Comparison of ENCODE assay signal across 8 cellular contexts in the genomic region with DNA sequence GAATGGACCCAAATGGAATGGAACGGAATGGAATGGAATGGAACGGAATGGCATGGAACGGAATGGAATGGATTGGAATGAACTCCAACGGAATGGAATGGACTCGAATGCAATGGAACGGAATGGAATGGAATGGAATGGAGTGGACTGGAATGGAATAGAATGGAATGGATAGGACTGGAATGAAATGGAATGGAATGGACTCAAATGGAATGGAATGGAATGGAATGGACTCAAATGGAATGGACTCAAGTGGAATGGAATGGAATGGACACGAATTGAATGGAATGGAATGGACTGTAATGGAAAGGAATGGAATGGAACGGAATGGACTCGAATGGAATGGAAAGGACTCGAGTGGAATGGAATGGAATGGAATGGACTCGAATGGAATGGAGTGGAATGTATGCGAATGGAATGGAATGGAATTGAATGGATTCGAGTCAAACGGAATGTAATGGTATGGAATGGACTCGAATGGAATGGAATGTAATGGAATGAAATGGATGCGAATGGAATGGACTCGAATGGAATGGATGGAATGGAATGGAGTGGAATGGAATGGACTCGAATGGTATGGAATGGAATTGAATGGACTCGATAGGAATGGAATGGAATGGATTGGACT.
DNase-seq lines count a peak whose midpoint lies in the region; ATAC-seq, FAIRE-seq and TF ChIP-seq lines count a peak whose summit lies in the region.
"Not testable (repeated sequence)": the region's sequence is repeated elsewhere in the genome, so short reads cannot be mapped to it uniquely, and the experiment has no call there.

No MANE protein-coding gene starts in this region.

- H3K9ac ChIP-seq in K562 (ENCODE audit: insufficient read depth in 1 of 2, low read depth in 2 of 2, low read length in 2 of 2); endothelial cell of umbilical vein (replicated peaks; ENCODE audit: extremely low read depth, insufficient read depth, low read length); HepG2 (ENCODE audit: insufficient read depth, low read depth, low read length): not testable (repeated sequence)

- not testable (repeated sequence) for H3K27ac ChIP-seq in K562 (ENCODE audit: extremely low read depth, low read depth, low read length); endothelial cell of umbilical vein (ENCODE audit: insufficient read depth, low read depth, low read length); HepG2 (ENCODE audit: extremely low read length, insufficient read depth, low read length); aorta (ENCODE audit: low read depth in 1 of 2, low read length in 2 of 2)

- TF ChIP-seq RAD21 in K562 (CRISPR knock-in tag; conservative IDR thresholded peaks at IDR 0.05 in 1 of 2, IDR thresholded peaks at IDR 0.05 in 1 of 2); HepG2 (CRISPR knock-in tag; IDR thresholded peaks at IDR 0.05): not testable (repeated sequence)

- H3K36me3 ChIP-seq in K562 (ENCODE audit: control insufficient read depth, insufficient read depth, low read length); endothelial cell of umbilical vein (ENCODE audit: control insufficient read depth in 2 of 2, extremely low read depth in 1 of 2, insufficient read depth in 2 of 2, low read length in 2 of 2); HepG2 (replicated peaks in 1 of 2; ENCODE audit: control insufficient read depth in 1 of 2, insufficient read depth in 2 of 2, low read length in 2 of 2); aorta (ENCODE audit: control insufficient read depth in 1 of 2, insufficient read depth in 2 of 2, low read length in 1 of 2): not testable (repeated sequence)

- not testable (repeated sequence) for FAIRE-seq in GM12891 (lab: Jason Lieb, UNC); K562 (lab: Jason Lieb, UNC); endothelial cell of umbilical vein (lab: Jason Lieb, UNC); HepG2 (lab: Jason Lieb, UNC)

- H3K4me2 ChIP-seq in K562 (ENCODE audit: insufficient read depth, low read length); endothelial cell of umbilical vein (ENCODE audit: insufficient read depth, low read length); HepG2 (ENCODE audit: low read depth, low read length): not testable (repeated sequence)

- POLR2A ChIA-PET in K562 (lab: Yijun Ruan, JAX); endothelial cell of umbilical vein (lab: Charles Lee); HepG2 (lab: Yijun Ruan, JAX): not testable (repeated sequence)

- TF ChIP-seq EP300 in K562 (IDR thresholded peaks at IDR 0.05; ENCODE audit: low read length); HepG2 (IDR thresholded peaks at IDR 0.05; ENCODE audit: low read depth in 2 of 2, low read length in 2 of 2); HepG2 (CRISPR knock-in tag; IDR thresholded peaks at IDR 0.05; ENCODE audit: borderline replicate concordance): not testable (repeated sequence)

- H3K79me2 ChIP-seq in K562 (ENCODE audit: control insufficient read depth, insufficient read depth, low read length); endothelial cell of umbilical vein (ENCODE audit: control insufficient read depth, insufficient read depth, low read length); HepG2 (ENCODE audit: insufficient read depth, low read length): not testable (repeated sequence)

- TF ChIP-seq POLR2A in GM12891 (IDR thresholded peaks at IDR 0.05; ENCODE audit: low read depth, low read length): peak; percentile 8; the same call in 1 of the 2 replicates
- TF ChIP-seq POLR2A in K562 (conservative IDR thresholded peaks at IDR 0.05); endothelial cell of umbilical vein (IDR thresholded peaks at IDR 0.05; ENCODE audit: low read depth, low read length); HepG2 (IDR thresholded peaks at IDR 0.05; ENCODE audit: insufficient read depth in 1 of 2, low read depth in 2 of 2, low read length in 2 of 2): not testable (repeated sequence)

- dilution Hi-C loops in endothelial cell of umbilical vein (cut with MboI; ENCODE audit: extremely low pct_ligation_motif_present, low sequenced_read_pairs): not testable (repeated sequence)

- peaks cover 27% of the 10 kb centered on the region for H3K9me3 ChIP-seq in K562 (replicated peaks; ENCODE audit: control insufficient read depth, insufficient read depth, low read depth, low read length)
- peaks cover 11% of the 10 kb centered on the region for H3K9me3 ChIP-seq in endothelial cell of umbilical vein (replicated peaks; ENCODE audit: control insufficient read depth, insufficient read depth, low read length)
- H3K9me3 ChIP-seq in HepG2 (ENCODE audit: low read length): peaks cover 51% of the 10 kb centered on the region
- H3K9me3 ChIP-seq in aorta (ENCODE audit: control insufficient read depth, low read length): not testable (repeated sequence)

- in situ Hi-C loops in ACHN (cut with HindIII; ENCODE audit: low pct_ligation_motif_present, low pct_unique_long_range_greater_than_20kb, low sequenced_read_pairs); K562 (cut with MboI); HepG2 (cut with HindIII; ENCODE audit: extremely low pct_ligation_motif_present, low pct_unique_long_range_greater_than_20kb): not testable (repeated sequence)

- BruUV-seq in K562 (replicated peaks; lab: Mats Ljungman, UMichigan); endothelial cell of umbilical vein (replicated peaks; lab: Mats Ljungman, UMichigan); HepG2 (replicated peaks; lab: Mats Ljungman, UMichigan): not testable (repeated sequence)

- CTCF ChIA-PET in K562 (lab: Yijun Ruan, JAX; ENCODE audit: low intra/inter-chr PET ratio): interaction anchor here (0.7 kb wide), 1 partner anchor 400 kb away, joined by 3 read pairs; no protein-coding TSS in a partner anchor
- CTCF ChIA-PET in endothelial cell of umbilical vein (lab: Charles Lee); HepG2 (lab: Yijun Ruan, JAX; ENCODE audit: low intra/inter-chr PET ratio, low total read pairs): not testable (repeated sequence)

- DNase-seq in ACHN (peak; percentile 2), HT1080 (ENCODE audit: low read depth) (peak; percentile 37), RPMI7951 (ENCODE audit: low read depth) (peak; percentile 9), endothelial cell of umbilical vein (ENCODE audit: low read depth, low spot score) (peak; percentile 20)
- not testable (repeated sequence) for DNase-seq in GM12891 (ENCODE audit: insufficient read length, low spot score); K562 (ENCODE audit: extremely low read depth in 1 of 4, low spot score in 3 of 4); HepG2 (ENCODE audit: low spot score); aorta

- intact Hi-C loops in K562 (cut with micrococcal nuclease); endothelial cell of umbilical vein (cut with micrococcal nuclease); HepG2 (cut with micrococcal nuclease; ENCODE audit: unreplicated experiment); aorta (cut with DNase I): not testable (repeated sequence)

- not testable (repeated sequence) for H3K27me3 ChIP-seq in K562 (ENCODE audit: control insufficient read depth in 2 of 2, insufficient read depth in 2 of 2, low read length in 2 of 2); endothelial cell of umbilical vein (ENCODE audit: control insufficient read depth in 2 of 2, insufficient read depth in 2 of 2, low read length in 2 of 2); HepG2 (ENCODE audit: control insufficient read depth in 1 of 2, insufficient read depth in 2 of 2, low read length in 2 of 2); aorta (ENCODE audit: control insufficient read depth in 1 of 2, insufficient read depth in 2 of 2, low read length in 1 of 2)

- not testable (repeated sequence) for H3K4me1 ChIP-seq in K562 (replicated peaks in 1 of 2; ENCODE audit: control insufficient read depth in 2 of 2, insufficient read depth in 2 of 2, low read length in 2 of 2); endothelial cell of umbilical vein (ENCODE audit: control insufficient read depth, extremely low read depth, insufficient read depth, low read length); HepG2 (ENCODE audit: insufficient read depth, low read length); aorta (ENCODE audit: control insufficient read depth in 1 of 2, insufficient read depth in 2 of 2, low read length in 2 of 2)

- H3K9me1 ChIP-seq in K562 (ENCODE audit: control insufficient read depth, insufficient read depth, low read length); endothelial cell of umbilical vein (replicated peaks; ENCODE audit: control insufficient read depth, extremely low read depth, insufficient read depth, low read length): not testable (repeated sequence)

- H2AFZ ChIP-seq in K562 (ENCODE audit: low read depth, low read length); endothelial cell of umbilical vein (ENCODE audit: low read depth, low read length); HepG2 (ENCODE audit: low read length): not testable (repeated sequence)

- not testable (repeated sequence) for H4K20me1 ChIP-seq in K562 (replicated peaks; ENCODE audit: control insufficient read depth, insufficient read depth, low read length); endothelial cell of umbilical vein (replicated peaks; ENCODE audit: control insufficient read depth, extremely low read depth, insufficient read depth, low read length); HepG2 (ENCODE audit: insufficient read depth, low read length)

- not testable (repeated sequence) for H3K4me3 ChIP-seq in K562; endothelial cell of umbilical vein (replicated peaks in 1 of 3; ENCODE audit: insufficient read depth in 1 of 3, low read depth in 1 of 3, low read length in 3 of 3); HepG2 (replicated peaks in 1 of 3; ENCODE audit: insufficient read depth in 1 of 3, low read depth in 2 of 3, low read length in 3 of 3); aorta (ENCODE audit: low read length in 2 of 2)

- WGBS in K562 (ENCODE audit: insufficient coverage, low coverage, missing lambda C conversion rate): 81% methylated on average over 19 of the region's 19 CpGs
- 80% methylated on average over 19 of the region's 19 CpGs for WGBS in HepG2 (ENCODE audit: low lambda C conversion rate)
- WGBS in aorta, 2 donors: 90 to 95% methylated on average over 19 of the region's 19 CpGs

- ATAC-seq in K562, HepG2: not testable (repeated sequence)
- ATAC-seq in aorta (ENCODE audit: low FRiP score): peak; percentile 26

- not testable (repeated sequence) for TF ChIP-seq CTCF in K562 (IDR thresholded peaks at IDR 0.05 in 2 of 3, conservative IDR thresholded peaks at IDR 0.05 in 1 of 3; ENCODE audit: insufficient read depth in 2 of 3, low read depth in 1 of 3, low read length in 3 of 3); endothelial cell of umbilical vein (IDR thresholded peaks at IDR 0.05; ENCODE audit: extremely low read depth in 1 of 2, insufficient read depth in 1 of 2, low read depth in 1 of 2, low read length in 2 of 2); HepG2 (CRISPR knock-in tag; IDR thresholded peaks at IDR 0.05)
